Comparison of ENCODE assay signal across 8 cellular contexts in the genomic region with DNA sequence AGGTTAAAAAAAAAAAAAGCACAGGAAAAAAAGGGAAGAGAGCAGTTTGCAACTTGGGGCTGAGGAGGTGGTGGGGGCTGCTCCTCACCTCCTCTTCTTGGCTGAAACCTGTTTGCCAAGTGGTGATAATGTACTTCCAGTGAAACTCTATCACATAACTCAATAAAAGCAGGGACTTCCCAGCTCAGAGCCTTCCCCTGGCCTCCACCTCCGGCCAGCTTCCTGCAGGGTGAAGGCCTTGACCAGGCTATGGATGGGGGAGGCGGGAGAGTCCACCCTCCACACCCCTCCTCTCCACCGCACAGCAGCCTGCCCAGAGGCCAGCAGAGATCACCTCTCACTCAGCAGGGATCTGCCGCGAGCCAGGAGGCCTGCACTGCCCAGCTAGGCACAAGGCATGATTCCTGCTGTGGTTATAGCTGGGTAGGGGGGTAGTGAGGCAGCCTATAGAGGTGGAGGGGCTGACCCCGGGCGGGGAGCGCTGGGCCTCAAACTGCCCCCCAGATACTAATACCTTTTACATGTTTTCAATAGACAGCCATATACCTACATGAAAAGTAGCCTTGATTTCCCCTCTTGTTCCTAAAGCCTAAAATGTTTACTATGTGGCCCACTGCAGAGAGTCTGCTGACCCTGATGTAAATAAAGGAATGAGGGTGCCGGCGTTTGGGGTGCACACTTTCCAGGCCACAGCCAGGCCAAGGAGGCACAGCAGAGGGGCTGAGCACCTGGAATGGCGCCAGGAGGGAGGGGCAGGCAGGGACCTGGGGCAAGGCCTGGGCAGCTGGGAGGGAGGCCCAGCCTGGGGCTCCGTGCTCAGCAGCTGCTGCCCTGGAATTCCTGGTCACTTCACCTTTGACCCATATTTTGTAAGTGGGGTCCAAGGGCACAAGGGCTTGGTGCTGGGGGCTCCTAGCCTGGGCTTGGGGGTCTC. TPM values are rescaled to one million over a fixed set of nuclear protein-coding genes. Genes with fewer than 3 reads are reported as not detected.
DNase-seq lines count a peak whose midpoint lies in the region; ATAC-seq and TF ChIP-seq lines count a peak whose summit lies in the region.

No MANE protein-coding gene starts in this region.

- H3F3A ChIP-seq in PC-3 (ENCODE audit: low read length, unreplicated experiment) = no peaks in the 10 kb centered on the region

- no peak for TF ChIP-seq CTCF in Caco-2 (IDR thresholded peaks at IDR 0.05; ENCODE audit: insufficient read depth in 1 of 2, low read depth in 1 of 2, low read length in 1 of 2, severe bottlenecking in 1 of 2, unreplicated experiment in 1 of 2)
- TF ChIP-seq CTCF in PC-3 (conservative IDR thresholded peaks at IDR 0.05; ENCODE audit: low read depth, low read length) = no peak
- no peak for TF ChIP-seq CTCF in fibroblast of mammary gland (conservative IDR thresholded peaks at IDR 0.05; ENCODE audit: control insufficient read depth, insufficient read depth, low read depth, low read length)
- TF ChIP-seq CTCF in omental fat pad (IDR thresholded peaks at IDR 0.05) = no peak

- H3K4me1 ChIP-seq in Caco-2 = peaks cover 20% of the 10 kb centered on the region
- H3K4me1 ChIP-seq in PC-3 (ENCODE audit: insufficient read depth, low read length) = no peaks in the 10 kb centered on the region

- H3K27ac Mint-ChIP-seq in Caco-2 (ENCODE audit: unreplicated experiment) = peak overlapping the region; percentile 35
- H3K27ac Mint-ChIP-seq in activated CD8-positive, alpha-beta T cell treated with anti-CD3 and anti-CD28 coated beads, Interleukin-2, amount 10 ng/mL, durations not matched to agents 7 days and 5 days = no peak overlapping the region

- BruUV-seq in Caco-2 (replicated peaks; lab: Mats Ljungman, UMichigan) (no TSS peak), PC-3 (replicated peaks; lab: Mats Ljungman, UMichigan) (no TSS peak)

- ATAC-seq in PC-3 (peak; percentile 56; the same call in 1 of the 2 replicates), omental fat pad (ENCODE audit: low FRiP score) (peak; percentile 56), GM18498 (IDR thresholded peaks at IDR 0.05; ENCODE audit: unreplicated experiment) (no peak)
- no peak for ATAC-seq in activated CD8-positive, alpha-beta T cell treated with anti-CD3 and anti-CD28 coated beads, Interleukin-2, amount 10 ng/mL, durations not matched to agents 7 days and 5 days

- H3K36me3 ChIP-seq in Caco-2 (ENCODE audit: control insufficient read depth, insufficient read depth, low read length) (no peaks in the 10 kb centered on the region; the same call in 1 of the 2 replicates), PC-3 (ENCODE audit: low read depth, low read length) (peaks cover 10% of the 10 kb centered on the region; the same call in 1 of the 2 replicates)

- no peak overlapping the region for H3K27ac ChIP-seq in PC-3 (ENCODE audit: low read length)

- H3K9me3 ChIP-seq in Caco-2 = no peaks in the 10 kb centered on the region
- no peaks in the 10 kb centered on the region for H3K9me3 ChIP-seq in PC-3 (ENCODE audit: low read length)

- no peaks in the 10 kb centered on the region for H3K27me3 Mint-ChIP-seq in Caco-2 (ENCODE audit: insufficient read depth, unreplicated experiment)
- no peaks in the 10 kb centered on the region for H3K27me3 Mint-ChIP-seq in activated CD8-positive, alpha-beta T cell treated with anti-CD3 and anti-CD28 coated beads, Interleukin-2, amount 10 ng/mL, durations not matched to agents 7 days and 5 days (ENCODE audit: low read depth)

- H3K27me3 ChIP-seq in Caco-2 (replicated peaks; ENCODE audit: control insufficient read depth, insufficient read depth, low read length) (no peaks in the 10 kb centered on the region), PC-3 (ENCODE audit: low read length) (no peaks in the 10 kb centered on the region)

- no peaks in the 10 kb centered on the region for H3K9me2 ChIP-seq in PC-3 (replicated peaks; ENCODE audit: low read length)

- peaks cover 100% of the 10 kb centered on the region for H3K79me2 ChIP-seq in PC-3 (ENCODE audit: low read length)

- H3K4me3 Mint-ChIP-seq in Caco-2 (ENCODE audit: unreplicated experiment) = no peak overlapping the region
- no peak overlapping the region for H3K4me3 Mint-ChIP-seq in activated CD8-positive, alpha-beta T cell treated with anti-CD3 and anti-CD28 coated beads, Interleukin-2, amount 10 ng/mL, durations not matched to agents 7 days and 5 days

- H3K9ac ChIP-seq in PC-3 (ENCODE audit: low read length) = no peak overlapping the region

- DNase-seq in Caco-2 (no peak), PC-3 (no peak), fibroblast of mammary gland (ENCODE audit: low read depth) (peak; percentile 59), omental fat pad (ENCODE audit: low spot score) (no peak), medulla oblongata (ENCODE audit: extremely low spot score) (no peak), OCI-M2 (lab: John Stamatoyannopoulos, UW; ENCODE audit: unreplicated experiment) (no peak)
- DNase-seq in activated CD8-positive, alpha-beta T cell treated with anti-CD3 and anti-CD28 coated beads, Interleukin-2, amount 10 ng/mL, durations not matched to agents 7 days and 5 days = no peak

- H2AFZ ChIP-seq in PC-3 (ENCODE audit: low read length) = no peak overlapping the region

- H3K4me2 ChIP-seq in PC-3 (ENCODE audit: low read length) = no peak overlapping the region

- H3K9me3 Mint-ChIP-seq in Caco-2 (ENCODE audit: unreplicated experiment) = no peaks in the 10 kb centered on the region
- no peaks in the 10 kb centered on the region for H3K9me3 Mint-ChIP-seq in activated CD8-positive, alpha-beta T cell treated with anti-CD3 and anti-CD28 coated beads, Interleukin-2, amount 10 ng/mL, durations not matched to agents 7 days and 5 days (ENCODE audit: insufficient read depth)

- POLR2A ChIA-PET in Caco-2 (lab: Charles Lee) (interaction anchor here (0.5 kb wide), 1 partner anchor 19 kb away, joined by 3 read pairs; no protein-coding TSS in a partner anchor), PC-3 (lab: Charles Lee; ENCODE audit: unreplicated experiment) (no interaction called here)
- POLR2A ChIA-PET in activated CD8-positive, alpha-beta T cell treated with anti-CD3 and anti-CD28 coated beads, Interleukin-2, amount 10 ng/mL, durations not matched to agents 7 days and 5 days (lab: Charles Lee) = no interaction called here

- intact Hi-C loops in Caco-2 (cut with micrococcal nuclease; ENCODE audit: unreplicated experiment) = no loop called here
- intact Hi-C loops in PC-3 (cut with micrococcal nuclease) = no loop called here

- peaks cover 75% of the 10 kb centered on the region for H4K20me1 ChIP-seq in PC-3 (ENCODE audit: low read length)

- peaks cover 27% of the 10 kb centered on the region for H3K4me1 Mint-ChIP-seq in Caco-2 (ENCODE audit: low read depth, unreplicated experiment)
- H3K4me1 Mint-ChIP-seq in activated CD8-positive, alpha-beta T cell treated with anti-CD3 and anti-CD28 coated beads, Interleukin-2, amount 10 ng/mL, durations not matched to agents 7 days and 5 days (ENCODE audit: low read depth) = peaks cover 56% of the 10 kb centered on the region

- CTCF ChIA-PET in Caco-2 (lab: Charles Lee) (interaction anchor here (1.0 kb wide), 1 partner anchor 222 kb away, joined by 3 read pairs; no protein-coding TSS in a partner anchor), PC-3 (lab: Charles Lee) (no interaction called here)
- CTCF ChIA-PET in activated CD8-positive, alpha-beta T cell treated with anti-CD3 and anti-CD28 coated beads, Interleukin-2, amount 10 ng/mL, durations not matched to agents 7 days and 5 days (lab: Charles Lee) = interaction anchor here (1.1 kb wide), 1 partner anchor 44 kb away, joined by 3 read pairs; no protein-coding TSS in a partner anchor

- H3K4me3 ChIP-seq in Caco-2 (ENCODE audit: low read depth, low read length) = no peak overlapping the region
- no peak overlapping the region for H3K4me3 ChIP-seq in PC-3 (ENCODE audit: low read length)
- H3K4me3 ChIP-seq in fibroblast of mammary gland (ENCODE audit: control insufficient read depth, low read depth, low read length) = no peak overlapping the region

- peaks cover 66% of the 10 kb centered on the region for H3K36me3 Mint-ChIP-seq in Caco-2 (ENCODE audit: insufficient read depth, unreplicated experiment)
- peaks cover 6% of the 10 kb centered on the region for H3K36me3 Mint-ChIP-seq in activated CD8-positive, alpha-beta T cell treated with anti-CD3 and anti-CD28 coated beads, Interleukin-2, amount 10 ng/mL, durations not matched to agents 7 days and 5 days (ENCODE audit: low read depth)

RNA-seq across cellular contexts. Expression of a gene that starts 10.3 kb away (rescaled TPM):
- total RNA-seq in Caco-2 (2022) = 58.1 and 60.0 TPM in 2 replicates
- total RNA-seq in PC-3 (2014; rRNA removed) = 111 and 185 TPM in 2 replicates
- 10 to 100 TPM; 10.9 to 18.6 (median 12.0) TPM for total RNA-seq in omental fat pad
- 10 to 100 TPM; 30.4 to 31.3 TPM for total RNA-seq in activated CD8-positive, alpha-beta T cell treated with anti-CD3 and anti-CD28 coated beads, Interleukin-2, amount 10 ng/mL, durations not matched to agents 7 days and 5 days

RNA-seq across cellular contexts. Expression of a gene that starts 30.3 kb away (rescaled TPM):
- total RNA-seq in Caco-2 (2022) (92.2 and 95.6 TPM in 2 replicates), PC-3 (2014; rRNA removed) (40.0 and 65.0 TPM in 2 replicates), omental fat pad (10 to 100 TPM; 10.4 to 14.2 (median 13.1) TPM)
- 10 to 100 TPM; 29.3 to 30.1 TPM for total RNA-seq in activated CD8-positive, alpha-beta T cell treated with anti-CD3 and anti-CD28 coated beads, Interleukin-2, amount 10 ng/mL, durations not matched to agents 7 days and 5 days

Comparison
In these comparisons a context has a peak if more than half of its experiments do, and no peak if none do; other contexts are left out.
1. ATAC-seq: peak in PC-3 (single experiment) and omental fat pad (single experiment); none in GM18498 (single experiment) and activated CD8-positive, alpha-beta T cell treated with anti-CD3 and anti-CD28 coated beads, Interleukin-2, amount 10 ng/mL, durations not matched to agents 7 days and 5 days (single experiment).